23 cellular contexts compared by ENCODE assay signal in the genomic region with DNA sequence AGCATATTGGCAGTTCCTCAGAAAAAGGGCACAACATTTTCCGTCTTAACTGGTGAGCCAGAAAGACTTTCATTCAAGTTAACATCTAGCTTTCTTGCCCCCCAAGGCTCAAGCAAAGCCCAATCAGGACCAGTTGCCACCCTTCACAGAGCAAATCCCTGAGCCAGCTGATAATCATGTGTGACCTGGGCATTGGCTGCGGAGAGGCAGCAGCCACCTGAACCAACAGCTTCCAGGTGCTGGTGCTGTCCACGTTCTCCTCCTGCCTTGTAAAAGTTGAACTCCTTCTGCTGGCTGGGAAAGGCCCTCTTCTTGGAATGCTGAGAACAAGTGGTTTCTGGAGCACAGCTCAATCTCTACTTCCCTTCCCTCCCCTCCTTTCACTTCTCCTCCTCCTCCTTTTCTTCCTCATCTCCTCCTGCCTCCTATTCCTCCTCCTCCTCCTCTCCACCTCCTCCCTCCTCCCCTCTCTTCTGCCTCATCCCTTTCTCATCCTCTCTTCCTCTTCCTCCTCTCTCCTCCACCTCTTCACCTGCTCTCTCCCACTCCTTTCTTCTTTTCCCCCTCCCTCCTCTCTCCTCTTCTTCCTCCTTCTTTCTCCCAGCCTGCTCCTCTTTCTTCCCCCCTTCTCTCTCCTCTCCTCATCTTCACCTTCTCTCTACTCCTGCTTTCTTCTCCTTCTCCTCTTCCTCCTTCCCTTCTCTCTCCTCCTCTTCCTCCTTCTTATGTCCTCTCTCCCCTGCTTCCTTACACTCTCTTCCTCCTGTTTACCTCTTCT.
"Had no signal": no experiment of that assay in that cellular context is flagged by ENCODE, and none has a peak within 500 bp of the region (broad histone marks: within the 10 kb centered on the region; RNA-seq: fewer than 3 reads in every experiment).

No MANE protein-coding gene starts in this region.

- ATAC-seq: activated CD8-positive, alpha-beta T cell treated with anti-CD3 and anti-CD28 coated beads, Interleukin-2, amount 10 ng/mL, durations not matched to agents 7 days and 5 days; activated naive CD4-positive, alpha-beta T cell treated with anti-CD3 and anti-CD28 coated beads, Interleukin-2, amount 50 U/mL, for 72 hours; PC-3 had no signal

- H3K4me3 Mint-ChIP-seq: activated CD8-positive, alpha-beta T cell treated with anti-CD3 and anti-CD28 coated beads, Interleukin-2, amount 10 ng/mL, durations not matched to agents 7 days and 5 days; T-helper 1 cell treated with Interleukin-12 subunit alpha and Interleukin-12 subunit beta and Interleukin-4 antibody, amounts not matched to agents 30 μg/mL and 1 μg/mL, for 36 hours had no signal

- DNase-seq: activated CD4-positive, alpha-beta T cell treated with anti-CD3 and anti-CD28 coated beads for 48 hours; activated CD4-positive, alpha-beta T cell treated with anti-CD3 and anti-CD28 coated beads, Interleukin-2, amount 50 U/mL, for 4 hours; activated CD4-positive, CD25-positive, alpha-beta regulatory T cell treated with anti-CD3 and anti-CD28 coated beads, Interleukin-2, amount 50 U/mL, for 72 hours; activated CD8-positive, alpha-beta memory T cell treated with anti-CD3 and anti-CD28 coated beads, Interleukin-2, amount 50 U/mL, for 48 hours; activated CD8-positive, alpha-beta T cell treated with anti-CD3 and anti-CD28 coated beads, Interleukin-2, amount 10 ng/mL, durations not matched to agents 7 days and 5 days; activated effector memory CD4-positive, alpha-beta T cell treated with anti-CD3 and anti-CD28 coated beads, Interleukin-2, amount 50 U/mL, for 16 hours; activated naive CD4-positive, alpha-beta T cell treated with Interleukin-2 at 50 U/mL for 16 hours; activated T-cell treated with anti-CD3 and anti-CD28 coated beads, Interleukin-2, amount 50 U/mL, for 1 hour; adrenal gland; anterior cingulate cortex; caudate nucleus; MM.1S; NCI-H1105; NCI-H1436; NCI-H1694 treated with DMSO at 0.1 percent for 48 hours; NCI-H2029 treated with DMSO at 0.1 percent for 48 hours; NCI-H345; NCI-H510A; NCI-H69; PC-3; SHP77 treated with DMSO at 0.1 percent for 48 hours had no signal

- H3K9me3 Mint-ChIP-seq: activated naive CD4-positive, alpha-beta T cell treated with anti-CD3 and anti-CD28 coated beads, Interleukin-2, amount 50 U/mL, for 72 hours; T-helper 1 cell treated with Interleukin-12 subunit alpha and Interleukin-12 subunit beta and Interleukin-4 antibody, amounts not matched to agents 30 μg/mL and 1 μg/mL, for 36 hours had no signal

- H3K27ac Mint-ChIP-seq: activated CD8-positive, alpha-beta T cell treated with anti-CD3 and anti-CD28 coated beads, Interleukin-2, amount 10 ng/mL, durations not matched to agents 7 days and 5 days; T-helper 1 cell treated with Interleukin-12 subunit alpha and Interleukin-12 subunit beta and Interleukin-4 antibody, amounts not matched to agents 30 μg/mL and 1 μg/mL, for 36 hours had no signal

- H3K36me3 Mint-ChIP-seq: activated naive CD4-positive, alpha-beta T cell treated with anti-CD3 and anti-CD28 coated beads, Interleukin-2, amount 50 U/mL, for 72 hours had no signal
